In the genomic region with DNA sequence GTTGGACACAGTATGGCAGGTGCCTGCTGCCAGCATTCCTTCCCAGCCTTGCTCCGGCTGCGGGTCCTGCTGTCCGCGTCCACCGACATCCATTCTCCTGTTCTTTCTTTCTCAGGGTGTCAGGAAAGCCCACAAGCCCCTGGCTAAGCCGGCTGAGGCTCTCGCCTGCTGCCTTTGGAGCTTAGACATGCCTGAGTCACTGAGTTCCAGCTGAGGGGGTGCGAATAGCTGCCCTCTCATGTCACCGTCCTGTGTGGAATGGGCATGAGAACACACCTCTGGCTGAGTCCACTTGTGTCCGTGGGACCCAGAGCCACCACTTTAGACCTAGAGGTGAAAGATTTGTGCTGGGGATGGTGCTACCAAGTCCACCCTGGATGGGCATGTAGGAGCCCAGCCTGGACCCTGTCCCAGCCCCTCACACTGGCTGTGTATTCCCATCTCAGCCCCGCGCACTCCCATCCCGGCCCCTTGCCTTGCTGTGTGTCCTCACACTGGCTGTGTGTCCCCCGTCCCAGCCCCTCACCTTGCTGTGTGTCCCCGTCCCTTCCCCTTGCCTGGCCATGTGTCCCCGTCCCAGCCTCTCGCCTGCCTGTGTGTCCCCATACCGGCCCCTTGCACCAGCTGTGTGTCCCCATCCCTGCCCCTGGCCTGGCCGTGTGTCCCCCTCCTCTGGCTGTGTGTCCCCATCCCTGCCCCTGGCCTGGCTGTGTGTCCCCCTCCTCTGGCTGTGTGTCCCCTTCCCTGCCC, we compare ENCODE assay signal across 28 cellular contexts. TPM values are rescaled to one million over a fixed set of nuclear protein-coding genes. Genes with fewer than 3 reads are reported as not detected.
DNase-seq lines count a peak whose midpoint lies in the region; ATAC-seq and TF ChIP-seq lines count a peak whose summit lies in the region.
"Had no signal": no experiment of that assay in that cellular context is flagged by ENCODE, and none has a peak within 500 bp of the region (broad histone marks: within the 10 kb centered on the region; RNA-seq: fewer than 3 reads in every experiment).

No MANE protein-coding gene starts in this region.

- H3K4me3 Mint-ChIP-seq in stimulated activated memory B cell treated with anti-CD40 and anti-IgM and Interleukin-4, amounts not matched to agents 10 μg/mL and 1 μg/mL and 100 μg/mL, for 72 hours = no peak overlapping the region
- H3K4me3 Mint-ChIP-seq: B cell; CD8-positive, alpha-beta memory T cell had no signal

- H3K4me1 ChIP-seq in SJCRH30 (no peaks in the 10 kb centered on the region), esophagus muscularis mucosa (peaks cover 0 to 8% (median 2%) of the 10 kb centered on the region in 4 donors)

- no peak for TF ChIP-seq EP300 in esophagus muscularis mucosa (IDR thresholded peaks at IDR 0.05)

- DNase-seq in SJCRH30 (peak; percentile 13 to 22), esophagus muscularis mucosa (ENCODE audit: extremely low spot score) (peak; percentile 72), epidermal melanocyte (ENCODE audit: insufficient read length, low spot score) (no peak)
- DNase-seq: CD8-positive, alpha-beta memory T cell; DMS 273 treated with DMSO at 0.1 percent for 48 hours; DMS79; EL; GDM1; KBM-7; MM.1S; NCI-H2081 treated with DMSO at 0.1 percent for 48 hours; NCI-H2171; NCI-H226; NCI-H510A; NCI-H69; SHP77 treated with DMSO at 0.1 percent for 48 hours; SK-N-SH; SW 1271 had no signal

- H3K36me3 Mint-ChIP-seq in stimulated activated memory B cell treated with anti-CD40 and anti-IgM and Interleukin-4, amounts not matched to agents 10 μg/mL and 1 μg/mL and 100 μg/mL, for 72 hours = no peaks in the 10 kb centered on the region
- H3K36me3 Mint-ChIP-seq: CD8-positive, alpha-beta memory T cell had no signal

- H3K9me3 ChIP-seq in SJCRH30 (replicated peaks) = no peaks in the 10 kb centered on the region
- H3K9me3 ChIP-seq in esophagus muscularis mucosa = no peaks in the 10 kb centered on the region
- H3K9me3 ChIP-seq: SK-N-SH had no signal

- H3K27ac Mint-ChIP-seq in stimulated activated memory B cell treated with anti-CD40 and anti-IgM and Interleukin-4, amounts not matched to agents 10 μg/mL and 1 μg/mL and 100 μg/mL, for 72 hours = no peak overlapping the region
- H3K27ac Mint-ChIP-seq: B cell; CD8-positive, alpha-beta memory T cell had no signal

- intact Hi-C loops in esophagus muscularis mucosa (cut with DNase I) = no loop called here

- H3K4me3 ChIP-seq in SJCRH30 (no peak overlapping the region), esophagus muscularis mucosa (no peak overlapping the region)

- no peaks in the 10 kb centered on the region for H3K9me3 Mint-ChIP-seq in stimulated activated memory B cell treated with anti-CD40 and anti-IgM and Interleukin-4, amounts not matched to agents 10 μg/mL and 1 μg/mL and 100 μg/mL, for 72 hours

- 93% methylated on average over 18 of the region's 19 CpGs for WGBS in esophagus muscularis mucosa

- no peak for TF ChIP-seq POLR2A in esophagus muscularis mucosa (IDR thresholded peaks at IDR 0.05; ENCODE audit: low read depth)

- peak; percentile 24 for ATAC-seq in stimulated activated memory B cell treated with anti-CD40 and anti-IgM and Interleukin-4, amounts not matched to agents 10 μg/mL and 1 μg/mL and 100 μg/mL, for 72 hours
- no peak for ATAC-seq in HG02973 (IDR thresholded peaks at IDR 0.05; ENCODE audit: unreplicated experiment)
- ATAC-seq in HG02678 (IDR thresholded peaks at IDR 0.05; ENCODE audit: unreplicated experiment) = no peak
- ATAC-seq in GM21367 (IDR thresholded peaks at IDR 0.05; ENCODE audit: unreplicated experiment) = no peak
- ATAC-seq: HCT116, HepG2, Panc1 had no signal

- no peak for TF ChIP-seq CTCF in esophagus muscularis mucosa (IDR thresholded peaks at IDR 0.05)

- H3K27me3 ChIP-seq in SJCRH30 (no peaks in the 10 kb centered on the region; the same call in 1 of the 2 replicates), esophagus muscularis mucosa (no peaks in the 10 kb centered on the region)

- no peaks in the 10 kb centered on the region for H3K36me3 ChIP-seq in SJCRH30
- H3K36me3 ChIP-seq in esophagus muscularis mucosa = no peaks in the 10 kb centered on the region

- no peak overlapping the region for H3K27ac ChIP-seq in SJCRH30
- no peak overlapping the region for H3K27ac ChIP-seq in esophagus muscularis mucosa (replicated peaks in 1 of 4)
- H3K27ac ChIP-seq: C4-2B, RWPE1 had no signal

- no peaks in the 10 kb centered on the region for H3K4me1 Mint-ChIP-seq in stimulated activated memory B cell treated with anti-CD40 and anti-IgM and Interleukin-4, amounts not matched to agents 10 μg/mL and 1 μg/mL and 100 μg/mL, for 72 hours
- H3K4me1 Mint-ChIP-seq: B cell; CD8-positive, alpha-beta memory T cell had no signal

- peaks cover 45% of the 10 kb centered on the region for H3K27me3 Mint-ChIP-seq in stimulated activated memory B cell treated with anti-CD40 and anti-IgM and Interleukin-4, amounts not matched to agents 10 μg/mL and 1 μg/mL and 100 μg/mL, for 72 hours

RNA-seq across cellular contexts. Expression of a gene that starts 24.6 kb away (rescaled TPM):
- 2.2 TPM in 2 replicates for total RNA-seq in SJCRH30 (2014; rRNA removed; shearing (Covaris generic))
- total RNA-seq in esophagus muscularis mucosa = 10 to 100 TPM; 46.4 to 95.3 (median 63.7) TPM

Comparison
In these comparisons a context has a peak if more than half of its experiments do, and no peak if none do; other contexts are left out.
1. RNA of a gene that starts 24.6 kb away (total RNA-seq): 46.4 to 95.3 TPM in esophagus muscularis mucosa; 2.2 TPM in SJCRH30; every median in the first group is over 10 times any median in the second.